In the genomic region with DNA sequence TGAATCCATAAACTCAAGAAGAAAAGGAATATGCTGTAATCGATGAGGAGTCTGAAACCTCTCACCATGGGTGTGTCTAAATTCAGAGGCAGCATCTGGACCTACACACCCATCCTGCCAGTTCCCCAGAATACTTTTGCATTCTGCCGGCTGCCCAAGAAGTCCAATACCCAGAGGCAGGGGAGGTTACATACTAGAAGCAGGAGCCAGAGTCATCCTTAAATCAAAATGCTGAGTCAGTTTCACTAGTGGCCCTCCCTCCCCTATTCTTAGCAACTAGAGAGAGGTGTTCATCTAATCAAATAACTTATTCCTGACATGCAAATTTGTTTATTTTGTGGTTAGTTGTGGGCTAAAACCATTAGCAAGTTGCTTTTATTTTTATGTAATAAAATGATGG, we compare ENCODE assay signal across 14 cellular contexts. TPM values are rescaled to one million over a fixed set of nuclear protein-coding genes. Genes with fewer than 3 reads are reported as not detected.
A peak's percentile ranks its signal among the peaks of the same experiment; 100 is the strongest.
DNase-seq lines count a peak whose midpoint lies in the region; ATAC-seq and TF ChIP-seq lines count a peak whose summit lies in the region.
"Had no signal": no experiment of that assay in that cellular context is flagged by ENCODE, and none has a peak within 500 bp of the region (broad histone marks: within the 10 kb centered on the region; RNA-seq: fewer than 3 reads in every experiment).

No MANE protein-coding gene starts in this region.

- no peak overlapping the region for H3K4me3 ChIP-seq in GM23338
- peak overlapping the region; percentile 51 for H3K4me3 ChIP-seq in OCI-LY3 (ENCODE audit: low read length)
- peak overlapping the region in 1 of 3 donors; percentile 6 for H3K4me3 ChIP-seq in skeletal muscle tissue (ENCODE audit: low read length in 3 of 3)
- H3K4me3 ChIP-seq: lung had no signal

- no peaks in the 10 kb centered on the region for H3K9me3 ChIP-seq in OCI-LY3 (ENCODE audit: insufficient read depth, low read length)
- no peaks in the 10 kb centered on the region for H3K9me3 ChIP-seq in skeletal muscle tissue (ENCODE audit: control insufficient read depth in 3 of 3, low read length in 3 of 3)

- H3K27ac Mint-ChIP-seq in GM23338, result no peak overlapping the region
- H3K27ac Mint-ChIP-seq: activated naive CD8-positive, alpha-beta T cell treated with anti-CD3 and anti-CD28 coated beads for 36 hours had no signal

- H3K27me3 Mint-ChIP-seq in GM23338 (ENCODE audit: insufficient read depth, low read depth, poor library complexity), result peaks cover 42% of the 10 kb centered on the region

- H3K9me2 ChIP-seq in GM23338 (ENCODE audit: insufficient read depth), result no peaks in the 10 kb centered on the region

- no peaks in the 10 kb centered on the region; the same call in 1 of the 2 replicates for H3F3A ChIP-seq in GM23338 (replicated peaks; ENCODE audit: low read depth)

- no peaks in the 10 kb centered on the region for H3K79me2 ChIP-seq in GM23338 (replicated peaks; ENCODE audit: insufficient read depth)
- no peaks in the 10 kb centered on the region for H3K79me2 ChIP-seq in OCI-LY3 (ENCODE audit: low read length)

- TF ChIP-seq CTCF in GM23338 (conservative IDR thresholded peaks at IDR 0.05; ENCODE audit: low read depth in 2 of 2) (no peak), OCI-LY3 (IDR thresholded peaks at IDR 0.05; ENCODE audit: low read depth, low read length) (no peak)

- peaks cover 46% of the 10 kb centered on the region for H3K27me3 ChIP-seq in GM23338 (ENCODE audit: insufficient read depth)
- H3K27me3 ChIP-seq in OCI-LY3 (ENCODE audit: low read depth, low read length), result peaks cover 27% of the 10 kb centered on the region
- no peaks in the 10 kb centered on the region for H3K27me3 ChIP-seq in skeletal muscle tissue (ENCODE audit: control insufficient read depth in 3 of 3, insufficient read depth in 3 of 3, low read length in 3 of 3)

- ATAC-seq in GM23338 (no peak), GM18517 (IDR thresholded peaks at IDR 0.05; ENCODE audit: unreplicated experiment) (no peak), HG03342 (IDR thresholded peaks at IDR 0.05; ENCODE audit: unreplicated experiment) (no peak), SK-N-SH treated with all-trans-retinoic acid at 6 μM for 48 hours (no peak)

- H3K36me3 ChIP-seq in GM23338 (ENCODE audit: insufficient read depth) (no peaks in the 10 kb centered on the region), OCI-LY3 (replicated peaks; ENCODE audit: low read depth, low read length) (no peaks in the 10 kb centered on the region), skeletal muscle tissue (ENCODE audit: control insufficient read depth in 3 of 3, insufficient read depth in 3 of 3, low read length in 3 of 3) (no peaks in the 10 kb centered on the region)

- TF ChIP-seq POLR2A in erythroblast (IDR thresholded peaks at IDR 0.05; ENCODE audit: low read length), result no peak

- H3K9ac ChIP-seq in OCI-LY3 (ENCODE audit: low read length) (no peak overlapping the region), skeletal muscle tissue (ENCODE audit: low read depth in 1 of 3, low read length in 3 of 3) (peak overlapping the region in 2 of 3 donors; percentile 3 to 19)

- no peak overlapping the region for H3K4me3 Mint-ChIP-seq in GM23338
- H3K4me3 Mint-ChIP-seq: activated naive CD8-positive, alpha-beta T cell treated with anti-CD3 and anti-CD28 coated beads for 36 hours had no signal

- H2AFZ ChIP-seq in GM23338, result no peak overlapping the region
- H2AFZ ChIP-seq in OCI-LY3 (ENCODE audit: low read depth, low read length), result no peak overlapping the region

- H3K36me3 Mint-ChIP-seq in GM23338 (ENCODE audit: low read depth), result no peaks in the 10 kb centered on the region
- H3K36me3 Mint-ChIP-seq: activated naive CD8-positive, alpha-beta T cell treated with anti-CD3 and anti-CD28 coated beads for 36 hours had no signal

- H3K4me1 Mint-ChIP-seq in GM23338, result peaks cover 63% of the 10 kb centered on the region

- H3K9me3 Mint-ChIP-seq in GM23338, result no peaks in the 10 kb centered on the region

- H3K27ac ChIP-seq in GM23338 (ENCODE audit: low read depth) (no peak overlapping the region), OCI-LY3 (ENCODE audit: low read length) (no peak overlapping the region), skeletal muscle tissue (ENCODE audit: low read depth, low read length) (peak overlapping the region; percentile 98)

- H3K4me1 ChIP-seq in GM23338 (ENCODE audit: insufficient read depth) (peaks cover 54% of the 10 kb centered on the region), OCI-LY3 (ENCODE audit: low read length) (peaks cover 61% of the 10 kb centered on the region), skeletal muscle tissue (ENCODE audit: control insufficient read depth in 3 of 3, insufficient read depth in 3 of 3, low read length in 3 of 3) (peaks cover 54 to 58% (median 55%) of the 10 kb centered on the region in 3 donors)

- peak overlapping the region; percentile 41 for H3K4me2 ChIP-seq in GM23338
- H3K4me2 ChIP-seq in OCI-LY3 (ENCODE audit: low read length), result peak overlapping the region; percentile 79

- no peaks in the 10 kb centered on the region for H4K20me1 ChIP-seq in GM23338 (replicated peaks; ENCODE audit: insufficient read depth)
- no peaks in the 10 kb centered on the region for H4K20me1 ChIP-seq in OCI-LY3 (ENCODE audit: insufficient read depth, low read length)

- DNase-seq in GM23338 (ENCODE audit: low spot score) (peak; percentile 22), erythroblast (lab: John Stamatoyannopoulos, UW) (peak; percentile 3 to 40), NCI-H2171 (lab: John Stamatoyannopoulos, UW) (no peak)
- DNase-seq: activated CD4-positive, alpha-beta T cell treated with anti-CD3 and anti-CD28 coated beads for 1 hour; activated naive CD8-positive, alpha-beta T cell treated with anti-CD3 and anti-CD28 coated beads for 36 hours; NCI-H1694 treated with DMSO at 0.1 percent for 48 hours; NCI-H510A; T-helper 1 cell had no signal

TF ChIP-seq in GM23338, 12 proteins besides CTCF, POLR2A, EP300 and RAD21 (continues in another document):
- no peak for TF ChIP-seq NANOG (IDR thresholded peaks at IDR 0.05; ENCODE audit: borderline replicate concordance)
- no peak for TF ChIP-seq EZH2phosphoT487 (IDR thresholded peaks at IDR 0.05; ENCODE audit: unreplicated experiment)
- TF ChIP-seq, protein P1, sequence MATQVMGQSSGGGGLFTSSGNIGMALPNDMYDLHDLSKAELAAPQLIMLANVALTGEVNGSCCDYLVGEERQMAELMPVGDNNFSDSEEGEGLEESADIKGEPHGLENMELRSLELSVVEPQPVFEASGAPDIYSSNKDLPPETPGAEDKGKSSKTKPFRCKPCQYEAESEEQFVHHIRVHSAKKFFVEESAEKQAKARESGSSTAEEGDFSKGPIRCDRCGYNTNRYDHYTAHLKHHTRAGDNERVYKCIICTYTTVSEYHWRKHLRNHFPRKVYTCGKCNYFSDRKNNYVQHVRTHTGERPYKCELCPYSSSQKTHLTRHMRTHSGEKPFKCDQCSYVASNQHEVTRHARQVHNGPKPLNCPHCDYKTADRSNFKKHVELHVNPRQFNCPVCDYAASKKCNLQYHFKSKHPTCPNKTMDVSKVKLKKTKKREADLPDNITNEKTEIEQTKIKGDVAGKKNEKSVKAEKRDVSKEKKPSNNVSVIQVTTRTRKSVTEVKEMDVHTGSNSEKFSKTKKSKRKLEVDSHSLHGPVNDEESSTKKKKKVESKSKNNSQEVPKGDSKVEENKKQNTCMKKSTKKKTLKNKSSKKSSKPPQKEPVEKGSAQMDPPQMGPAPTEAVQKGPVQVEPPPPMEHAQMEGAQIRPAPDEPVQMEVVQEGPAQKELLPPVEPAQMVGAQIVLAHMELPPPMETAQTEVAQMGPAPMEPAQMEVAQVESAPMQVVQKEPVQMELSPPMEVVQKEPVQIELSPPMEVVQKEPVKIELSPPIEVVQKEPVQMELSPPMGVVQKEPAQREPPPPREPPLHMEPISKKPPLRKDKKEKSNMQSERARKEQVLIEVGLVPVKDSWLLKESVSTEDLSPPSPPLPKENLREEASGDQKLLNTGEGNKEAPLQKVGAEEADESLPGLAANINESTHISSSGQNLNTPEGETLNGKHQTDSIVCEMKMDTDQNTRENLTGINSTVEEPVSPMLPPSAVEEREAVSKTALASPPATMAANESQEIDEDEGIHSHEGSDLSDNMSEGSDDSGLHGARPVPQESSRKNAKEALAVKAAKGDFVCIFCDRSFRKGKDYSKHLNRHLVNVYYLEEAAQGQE (IDR thresholded peaks at IDR 0.05; ENCODE audit: unreplicated experiment), result no peak
- no peak for TF ChIP-seq EZH2 (IDR thresholded peaks at IDR 0.05; ENCODE audit: low read depth, unreplicated experiment)
- no peak for TF ChIP-seq POLR2AphosphoS5 (IDR thresholded peaks at IDR 0.05; ENCODE audit: low read depth)

TF ChIP-seq in SK-N-SH treated with all-trans-retinoic acid at 6 μM for 48 hours, 23 proteins besides CTCF, POLR2A, EP300 and RAD21:
- TF ChIP-seq SNAI2 (CRISPR knock-in tag; IDR thresholded peaks at IDR 0.05), result no peak
- no peak for TF ChIP-seq GLIS3 (CRISPR knock-in tag; IDR thresholded peaks at IDR 0.05)
- no peak for TF ChIP-seq RARB (CRISPR knock-in tag; IDR thresholded peaks at IDR 0.05)
- TF ChIP-seq ISL1 (CRISPR knock-in tag; IDR thresholded peaks at IDR 0.05), result no peak
- no peak for TF ChIP-seq OSR1 (CRISPR knock-in tag; IDR thresholded peaks at IDR 0.05)
- TF ChIP-seq ZC3H10 (CRISPR knock-in tag; IDR thresholded peaks at IDR 0.05), result no peak
- TF ChIP-seq PPARA (CRISPR knock-in tag; IDR thresholded peaks at IDR 0.05; ENCODE audit: borderline replicate concordance), result no peak
- TF ChIP-seq TCF4 (CRISPR knock-in tag; IDR thresholded peaks at IDR 0.05; ENCODE audit: borderline replicate concordance), result no peak
- TF ChIP-seq, protein P2, sequence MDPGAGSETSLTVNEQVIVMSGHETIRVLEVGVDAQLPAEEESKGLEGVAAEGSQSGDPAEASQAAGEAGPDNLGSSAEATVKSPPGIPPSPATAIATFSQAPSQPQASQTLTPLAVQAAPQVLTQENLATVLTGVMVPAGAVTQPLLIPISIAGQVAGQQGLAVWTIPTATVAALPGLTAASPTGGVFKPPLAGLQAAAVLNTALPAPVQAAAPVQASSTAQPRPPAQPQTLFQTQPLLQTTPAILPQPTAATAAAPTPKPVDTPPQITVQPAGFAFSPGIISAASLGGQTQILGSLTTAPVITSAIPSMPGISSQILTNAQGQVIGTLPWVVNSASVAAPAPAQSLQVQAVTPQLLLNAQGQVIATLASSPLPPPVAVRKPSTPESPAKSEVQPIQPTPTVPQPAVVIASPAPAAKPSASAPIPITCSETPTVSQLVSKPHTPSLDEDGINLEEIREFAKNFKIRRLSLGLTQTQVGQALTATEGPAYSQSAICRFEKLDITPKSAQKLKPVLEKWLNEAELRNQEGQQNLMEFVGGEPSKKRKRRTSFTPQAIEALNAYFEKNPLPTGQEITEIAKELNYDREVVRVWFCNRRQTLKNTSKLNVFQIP (CRISPR knock-in tag; IDR thresholded peaks at IDR 0.05; ENCODE audit: borderline replicate concordance, low read depth), result no peak

RNA-seq across cellular contexts. Expression of a gene that starts 8.0 kb away (rescaled TPM):
- total RNA-seq in GM23338 (2014; rRNA removed; shearing (Covaris generic)), result 1.6 and 3.7 TPM in 2 replicates
- polyA plus RNA-seq in GM23338 (2016; fragmentation: Nextera tagmentation; extraction: Ambion mirVana), result 2.9 and 3.3 TPM in 2 replicates
- 1.0 TPM for total RNA-seq in skeletal muscle tissue
- total RNA-seq: activated naive CD8-positive, alpha-beta T cell treated with anti-CD3 and anti-CD28 coated beads for 36 hours had no signal
